19 cellular contexts compared by ENCODE assay signal in the genomic region with DNA sequence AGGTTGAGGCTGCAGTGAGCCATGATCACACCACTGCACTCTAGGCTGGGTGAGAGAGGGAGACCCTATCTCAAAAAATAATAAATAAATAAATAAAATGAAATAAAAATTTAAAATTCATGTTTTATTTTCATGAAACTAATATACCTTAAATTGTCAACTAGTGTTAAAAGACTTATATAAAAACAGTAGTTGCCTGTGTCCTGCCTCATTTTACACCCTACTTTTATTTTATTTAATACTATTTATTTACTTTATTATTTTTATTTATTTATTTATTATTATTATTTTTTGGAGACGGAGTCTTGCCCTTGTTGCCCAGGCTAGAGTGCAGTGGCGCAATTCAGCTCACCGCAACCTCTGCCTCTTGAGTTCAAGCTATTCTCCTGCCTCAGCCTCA. TPM values are rescaled to one million over a fixed set of nuclear protein-coding genes. Genes with fewer than 3 reads are reported as not detected.
DNase-seq lines count a peak whose midpoint lies in the region; ATAC-seq and TF ChIP-seq lines count a peak whose summit lies in the region.
"Had no signal": no experiment of that assay in that cellular context is flagged by ENCODE, and none has a peak within 500 bp of the region (broad histone marks: within the 10 kb centered on the region; RNA-seq: fewer than 3 reads in every experiment).

No MANE protein-coding gene starts in this region.

- DNase-seq in activated CD8-positive, alpha-beta T cell treated with anti-CD3 and anti-CD28 coated beads for 36 hours = no peak
- DNase-seq in activated CD8-positive, alpha-beta T cell treated with anti-CD3 and anti-CD28 coated beads, Interleukin-2, amount 10 ng/mL, durations not matched to agents 7 days and 5 days = no peak
- DNase-seq in WTC11 (ENCODE audit: low spot score) (no peak), trophoblast cell (no peak), LoVo (ENCODE audit: low spot score) (no peak), mesenchymal stem cell (no peak)
- DNase-seq in stimulated activated naive B cell treated with anti-CD40 and anti-IgM and Interleukin-4, amounts not matched to agents 10 μg/mL and 1 μg/mL and 100 μg/mL, for 72 hours = no peak
- DNase-seq: C1 segment of cervical spinal cord; Caco-2; CD8-positive, alpha-beta T cell; DMS153; DND-41; GOT3; H7; HCEC 1CT had no signal

- H3K36me3 ChIP-seq in trophoblast cell (ENCODE audit: control insufficient read depth in 1 of 2, insufficient read depth in 2 of 2, low read length in 2 of 2) (no peaks in the 10 kb centered on the region), mesenchymal stem cell (ENCODE audit: control insufficient read depth in 1 of 2, insufficient read depth in 2 of 2, low read depth in 1 of 2, low read length in 2 of 2) (no peaks in the 10 kb centered on the region)

- intact Hi-C loops in activated CD8-positive, alpha-beta T cell treated with anti-CD3 and anti-CD28 coated beads for 36 hours (cut with micrococcal nuclease) = loop anchor here (10.0 kb wide), 1 partner anchor 249 kb away; a partner anchor contains a TSS

- no peak overlapping the region for H3K4me3 Mint-ChIP-seq in activated CD8-positive, alpha-beta T cell treated with anti-CD3 and anti-CD28 coated beads for 36 hours
- no peak overlapping the region for H3K4me3 Mint-ChIP-seq in activated CD8-positive, alpha-beta T cell treated with anti-CD3 and anti-CD28 coated beads, Interleukin-2, amount 10 ng/mL, durations not matched to agents 7 days and 5 days
- no peak overlapping the region for H3K4me3 Mint-ChIP-seq in WTC11
- no peak overlapping the region for H3K4me3 Mint-ChIP-seq in stimulated activated naive B cell treated with anti-CD40 and anti-IgM and Interleukin-4, amounts not matched to agents 10 μg/mL and 1 μg/mL and 100 μg/mL, for 72 hours
- H3K4me3 Mint-ChIP-seq: CD8-positive, alpha-beta T cell had no signal

- H2BK15ac ChIP-seq in mesenchymal stem cell (ENCODE audit: low read depth, poor library complexity, severe bottlenecking) = no peak overlapping the region

- H3K79me2 ChIP-seq in trophoblast cell (ENCODE audit: control insufficient read depth, insufficient read depth, low read length, poor library complexity) = peaks cover 8% of the 10 kb centered on the region

- no peak overlapping the region for H3K4me3 ChIP-seq in trophoblast cell (ENCODE audit: low read depth, low read length)
- H3K4me3 ChIP-seq in mesenchymal stem cell (ENCODE audit: insufficient read depth in 1 of 2, low read depth in 1 of 2, low read length in 2 of 2) = no peak overlapping the region

- H3K27me3 ChIP-seq in trophoblast cell (ENCODE audit: insufficient read depth, low read length) = no peaks in the 10 kb centered on the region
- no peaks in the 10 kb centered on the region for H3K27me3 ChIP-seq in mesenchymal stem cell (ENCODE audit: control insufficient read depth in 1 of 2, insufficient read depth in 1 of 2, low read length in 2 of 2)

- H2AK5ac ChIP-seq in trophoblast cell (ENCODE audit: low read length) (no peak overlapping the region), mesenchymal stem cell (ENCODE audit: low read length, severe bottlenecking) (no peak overlapping the region)

- CTCF ChIA-PET in activated CD8-positive, alpha-beta T cell treated with anti-CD3 and anti-CD28 coated beads for 36 hours (lab: Charles Lee) = interaction anchor here (0.6 kb wide), 1 partner anchor 32 kb away, joined by 3 read pairs; no protein-coding TSS in a partner anchor
- CTCF ChIA-PET in activated CD8-positive, alpha-beta T cell treated with anti-CD3 and anti-CD28 coated beads, Interleukin-2, amount 10 ng/mL, durations not matched to agents 7 days and 5 days (lab: Charles Lee) = interaction anchor here (0.7 kb wide), 1 partner anchor 163 kb away, joined by 3 read pairs; no protein-coding TSS in a partner anchor
- CTCF ChIA-PET in WTC11 (lab: Charles Lee) = no interaction called here

- H3K4ac ChIP-seq in trophoblast cell (ENCODE audit: low read depth, low read length) (no peak overlapping the region), mesenchymal stem cell (ENCODE audit: low read depth in 1 of 2, low read length in 2 of 2) (no peak overlapping the region)

- ATAC-seq in activated CD8-positive, alpha-beta T cell treated with anti-CD3 and anti-CD28 coated beads for 36 hours = no peak
- ATAC-seq in activated CD8-positive, alpha-beta T cell treated with anti-CD3 and anti-CD28 coated beads, Interleukin-2, amount 10 ng/mL, durations not matched to agents 7 days and 5 days = no peak
- ATAC-seq in WTC11 = no peak
- no peak for ATAC-seq in stimulated activated naive B cell treated with anti-CD40 and anti-IgM and Interleukin-4, amounts not matched to agents 10 μg/mL and 1 μg/mL and 100 μg/mL, for 72 hours (replicated peaks)
- ATAC-seq in HG03159 (IDR thresholded peaks at IDR 0.05; ENCODE audit: unreplicated experiment) = no peak
- ATAC-seq: CD8-positive, alpha-beta T cell had no signal

- H4K8ac ChIP-seq in trophoblast cell (ENCODE audit: low read depth, low read length) (no peak overlapping the region), mesenchymal stem cell (ENCODE audit: low read length) (no peak overlapping the region)

- no peaks in the 10 kb centered on the region for H3K9me3 Mint-ChIP-seq in activated CD8-positive, alpha-beta T cell treated with anti-CD3 and anti-CD28 coated beads for 36 hours
- H3K9me3 Mint-ChIP-seq in activated CD8-positive, alpha-beta T cell treated with anti-CD3 and anti-CD28 coated beads, Interleukin-2, amount 10 ng/mL, durations not matched to agents 7 days and 5 days (ENCODE audit: insufficient read depth) = no peaks in the 10 kb centered on the region
- peaks cover 17% of the 10 kb centered on the region for H3K9me3 Mint-ChIP-seq in WTC11
- no peaks in the 10 kb centered on the region for H3K9me3 Mint-ChIP-seq in stimulated activated naive B cell treated with anti-CD40 and anti-IgM and Interleukin-4, amounts not matched to agents 10 μg/mL and 1 μg/mL and 100 μg/mL, for 72 hours
- H3K9me3 Mint-ChIP-seq: CD8-positive, alpha-beta T cell had no signal

- no CpG with 5 or more reads among the region's 3 CpGs for WGBS in trophoblast cell (ENCODE audit: extremely low coverage, insufficient coverage, insufficient read length)
- 100% methylated on average over 3 of the region's 3 CpGs for WGBS in mesenchymal stem cell

- no peaks in the 10 kb centered on the region for H3K27me3 Mint-ChIP-seq in activated CD8-positive, alpha-beta T cell treated with anti-CD3 and anti-CD28 coated beads for 36 hours
- H3K27me3 Mint-ChIP-seq in activated CD8-positive, alpha-beta T cell treated with anti-CD3 and anti-CD28 coated beads, Interleukin-2, amount 10 ng/mL, durations not matched to agents 7 days and 5 days (ENCODE audit: low read depth) = peaks cover 3% of the 10 kb centered on the region
- no peaks in the 10 kb centered on the region for H3K27me3 Mint-ChIP-seq in WTC11 (ENCODE audit: low read depth)
- H3K27me3 Mint-ChIP-seq in stimulated activated naive B cell treated with anti-CD40 and anti-IgM and Interleukin-4, amounts not matched to agents 10 μg/mL and 1 μg/mL and 100 μg/mL, for 72 hours = no peaks in the 10 kb centered on the region

- no peak overlapping the region for H2BK120ac ChIP-seq in trophoblast cell (ENCODE audit: insufficient read depth, low read length, poor library complexity)
- H2BK120ac ChIP-seq in mesenchymal stem cell (ENCODE audit: low read depth, low read length) = no peak overlapping the region

- no peak overlapping the region for H4K12ac ChIP-seq in trophoblast cell (ENCODE audit: low read depth, low read length)

- TF ChIP-seq CTCF in activated CD8-positive, alpha-beta T cell treated with anti-CD3 and anti-CD28 coated beads for 36 hours (IDR thresholded peaks at IDR 0.05) = no peak
- TF ChIP-seq CTCF in WTC11 (IDR thresholded peaks at IDR 0.05) = no peak

- H3K14ac ChIP-seq in trophoblast cell (ENCODE audit: low read length) (no peak overlapping the region), mesenchymal stem cell (ENCODE audit: low read length in 2 of 2) (no peak overlapping the region)

- H3K4me2 ChIP-seq in trophoblast cell (ENCODE audit: low read length) (no peak overlapping the region), mesenchymal stem cell (ENCODE audit: low read length, poor library complexity, severe bottlenecking) (no peak overlapping the region)

- H3K27ac ChIP-seq in trophoblast cell (ENCODE audit: low read depth, low read length) = no peak overlapping the region
- no peak overlapping the region for H3K27ac ChIP-seq in mesenchymal stem cell (ENCODE audit: low read length, poor library complexity, severe bottlenecking)
- H3K27ac ChIP-seq: 22Rv1 had no signal

- H3K9ac ChIP-seq in trophoblast cell (ENCODE audit: low read length) (no peak overlapping the region), mesenchymal stem cell (ENCODE audit: low read length) (no peak overlapping the region)

- H2AFZ ChIP-seq in trophoblast cell (ENCODE audit: insufficient read depth, low read length, poor library complexity) (no peak overlapping the region), mesenchymal stem cell (ENCODE audit: low read depth, low read length) (no peak overlapping the region)

- H2BK12ac ChIP-seq in trophoblast cell (ENCODE audit: low read length) = no peak overlapping the region
- H2BK12ac ChIP-seq in mesenchymal stem cell (ENCODE audit: low read length in 2 of 2) = no peak overlapping the region

- H3K18ac ChIP-seq in trophoblast cell (ENCODE audit: low read length) (no peak overlapping the region), mesenchymal stem cell (ENCODE audit: low read depth in 1 of 2, low read length in 2 of 2) (no peak overlapping the region)

- H3K9me3 ChIP-seq in trophoblast cell (ENCODE audit: insufficient read depth, low read depth, low read length) (no peaks in the 10 kb centered on the region), mesenchymal stem cell (ENCODE audit: control insufficient read depth, low read length) (no peaks in the 10 kb centered on the region)
- H3K9me3 ChIP-seq: Caco-2 had no signal

- H2BK5ac ChIP-seq in trophoblast cell (ENCODE audit: low read depth, low read length, poor library complexity) = no peak overlapping the region
- no peak overlapping the region for H2BK5ac ChIP-seq in mesenchymal stem cell (ENCODE audit: low read depth, low read length, poor library complexity, severe bottlenecking)

- peaks cover 4% of the 10 kb centered on the region for H3K36me3 Mint-ChIP-seq in activated CD8-positive, alpha-beta T cell treated with anti-CD3 and anti-CD28 coated beads for 36 hours (ENCODE audit: low read depth)
- H3K36me3 Mint-ChIP-seq in activated CD8-positive, alpha-beta T cell treated with anti-CD3 and anti-CD28 coated beads, Interleukin-2, amount 10 ng/mL, durations not matched to agents 7 days and 5 days (ENCODE audit: low read depth) = peaks cover 6% of the 10 kb centered on the region
- peaks cover 18% of the 10 kb centered on the region for H3K36me3 Mint-ChIP-seq in WTC11
- H3K36me3 Mint-ChIP-seq in stimulated activated naive B cell treated with anti-CD40 and anti-IgM and Interleukin-4, amounts not matched to agents 10 μg/mL and 1 μg/mL and 100 μg/mL, for 72 hours = peaks cover 3 to 6% of the 10 kb centered on the region in 2 donors

- POLR2A ChIA-PET in activated CD8-positive, alpha-beta T cell treated with anti-CD3 and anti-CD28 coated beads for 36 hours (lab: Charles Lee) = interaction anchor here (5.0 to 17.2 kb wide), 2 partner anchors 9 to 40 kb away, joined by 112 to 997 read pairs; a partner anchor contains a TSS
- POLR2A ChIA-PET in activated CD8-positive, alpha-beta T cell treated with anti-CD3 and anti-CD28 coated beads, Interleukin-2, amount 10 ng/mL, durations not matched to agents 7 days and 5 days (lab: Charles Lee) = interaction anchor here (9.7 kb wide), 1 partner anchor 9 kb away, joined by 507 read pairs; no protein-coding TSS in a partner anchor
- POLR2A ChIA-PET in WTC11 (lab: Charles Lee) = interaction anchor here (1.5 kb wide), 1 partner anchor 11 kb away, joined by 5 read pairs; no protein-coding TSS in a partner anchor

- peak overlapping the region; percentile 67 for H3K27ac Mint-ChIP-seq in activated CD8-positive, alpha-beta T cell treated with anti-CD3 and anti-CD28 coated beads for 36 hours
- no peak overlapping the region for H3K27ac Mint-ChIP-seq in activated CD8-positive, alpha-beta T cell treated with anti-CD3 and anti-CD28 coated beads, Interleukin-2, amount 10 ng/mL, durations not matched to agents 7 days and 5 days
- H3K27ac Mint-ChIP-seq in WTC11 = no peak overlapping the region
- H3K27ac Mint-ChIP-seq in stimulated activated naive B cell treated with anti-CD40 and anti-IgM and Interleukin-4, amounts not matched to agents 10 μg/mL and 1 μg/mL and 100 μg/mL, for 72 hours = peak overlapping the region; percentile 17

- H3K79me1 ChIP-seq in trophoblast cell (ENCODE audit: low read length) = peaks cover 21% of the 10 kb centered on the region
- H3K79me1 ChIP-seq in mesenchymal stem cell (replicated peaks; ENCODE audit: low read length, poor library complexity, severe bottlenecking) = no peaks in the 10 kb centered on the region

- H3K23ac ChIP-seq in trophoblast cell (ENCODE audit: low read length) (no peak overlapping the region), mesenchymal stem cell (ENCODE audit: low read length in 2 of 2) (no peak overlapping the region)

- peaks cover 12% of the 10 kb centered on the region for H3K4me1 Mint-ChIP-seq in activated CD8-positive, alpha-beta T cell treated with anti-CD3 and anti-CD28 coated beads for 36 hours (ENCODE audit: low read depth)
- peaks cover 9% of the 10 kb centered on the region for H3K4me1 Mint-ChIP-seq in activated CD8-positive, alpha-beta T cell treated with anti-CD3 and anti-CD28 coated beads, Interleukin-2, amount 10 ng/mL, durations not matched to agents 7 days and 5 days (ENCODE audit: low read depth)
- peaks cover 8% of the 10 kb centered on the region for H3K4me1 Mint-ChIP-seq in WTC11
- H3K4me1 Mint-ChIP-seq in stimulated activated naive B cell treated with anti-CD40 and anti-IgM and Interleukin-4, amounts not matched to agents 10 μg/mL and 1 μg/mL and 100 μg/mL, for 72 hours = peaks cover 0 to 10% of the 10 kb centered on the region in 2 donors

- H4K91ac ChIP-seq in trophoblast cell (ENCODE audit: low read depth, low read length) (peak overlapping the region; percentile 13), mesenchymal stem cell (ENCODE audit: low read length) (no peak overlapping the region)

- H3K4me1 ChIP-seq in trophoblast cell (ENCODE audit: control insufficient read depth in 1 of 2, insufficient read depth in 2 of 2, low read length in 2 of 2) = peaks cover 0 to 2% of the 10 kb centered on the region in 2 experiments
- peaks cover 8% of the 10 kb centered on the region for H3K4me1 ChIP-seq in mesenchymal stem cell (ENCODE audit: control insufficient read depth, insufficient read depth, low read depth, low read length)

RNA-seq across cellular contexts. Expression of a gene that starts 4.8 kb away (rescaled TPM):
- 10 to 100 TPM; 96.5 to 99.3 TPM for total RNA-seq in activated CD8-positive, alpha-beta T cell treated with anti-CD3 and anti-CD28 coated beads for 36 hours
- total RNA-seq in activated CD8-positive, alpha-beta T cell treated with anti-CD3 and anti-CD28 coated beads, Interleukin-2, amount 10 ng/mL, durations not matched to agents 7 days and 5 days = 10 to 100 TPM; 66.0 to 66.9 TPM
- 82.7 to 110 TPM (median 85.2 TPM) in 3 replicates for total RNA-seq in WTC11 (2021)
- polyA plus RNA-seq in trophoblast cell (2013) = 36.6 and 38.4 TPM in 2 replicates
- polyA plus RNA-seq in mesenchymal stem cell (2013, experiment 1 of 2) = 15.6 TPM
- 14.5 TPM for polyA plus RNA-seq in mesenchymal stem cell (2013, experiment 2 of 2)

RNA-seq across cellular contexts. Expression of a gene that starts 11.5 kb away (rescaled TPM):
- not detected for total RNA-seq in activated CD8-positive, alpha-beta T cell treated with anti-CD3 and anti-CD28 coated beads for 36 hours
- not detected for total RNA-seq in activated CD8-positive, alpha-beta T cell treated with anti-CD3 and anti-CD28 coated beads, Interleukin-2, amount 10 ng/mL, durations not matched to agents 7 days and 5 days
- 0.44 TPM in 1 of 3 replicates, not detected in the others for total RNA-seq in WTC11 (2021)
- not detected in 2 replicates for polyA plus RNA-seq in trophoblast cell (2013)
- not detected for polyA plus RNA-seq in mesenchymal stem cell (2013, experiment 1 of 2)
- 0.16 TPM for polyA plus RNA-seq in mesenchymal stem cell (2013, experiment 2 of 2)
- total RNA-seq: CD8-positive, alpha-beta T cell; H7 had no signal
- polyA plus RNA-seq: AG04450, BJ had no signal

RNA-seq across cellular contexts. Expression of a gene that starts 12.3 kb away (rescaled TPM):
- 10 to 100 TPM; 22.0 to 22.8 TPM for total RNA-seq in activated CD8-positive, alpha-beta T cell treated with anti-CD3 and anti-CD28 coated beads for 36 hours
- total RNA-seq in activated CD8-positive, alpha-beta T cell treated with anti-CD3 and anti-CD28 coated beads, Interleukin-2, amount 10 ng/mL, durations not matched to agents 7 days and 5 days = 10 to 100 TPM; 30.4 to 32.7 TPM
- 27.2 to 30.2 TPM (median 28.0 TPM) in 3 replicates for total RNA-seq in WTC11 (2021)
- polyA plus RNA-seq in trophoblast cell (2013) = 70.9 and 72.0 TPM in 2 replicates
- 38.1 TPM for polyA plus RNA-seq in mesenchymal stem cell (2013, experiment 1 of 2)
- polyA plus RNA-seq in mesenchymal stem cell (2013, experiment 2 of 2) = 36.9 TPM

RNA-seq across cellular contexts. Expression of a gene that starts 36.5 kb away (rescaled TPM):
- 100 to 1,000 TPM; 299 to 315 TPM for total RNA-seq in activated CD8-positive, alpha-beta T cell treated with anti-CD3 and anti-CD28 coated beads for 36 hours
- total RNA-seq in activated CD8-positive, alpha-beta T cell treated with anti-CD3 and anti-CD28 coated beads, Interleukin-2, amount 10 ng/mL, durations not matched to agents 7 days and 5 days = 100 to 1,000 TPM; 190 to 202 TPM
- total RNA-seq in WTC11 (2021) = 244 to 334 TPM (median 265 TPM) in 3 replicates
- polyA plus RNA-seq in trophoblast cell (2013) = 473 and 540 TPM in 2 replicates
- 107 TPM for polyA plus RNA-seq in mesenchymal stem cell (2013, experiment 1 of 2)
- 99.1 TPM for polyA plus RNA-seq in mesenchymal stem cell (2013, experiment 2 of 2)

RNA-seq across cellular contexts. Expression of a gene that starts 38.9 kb away (rescaled TPM):
- total RNA-seq in activated CD8-positive, alpha-beta T cell treated with anti-CD3 and anti-CD28 coated beads for 36 hours = 10 to 100 TPM; 80.9 to 90.0 TPM
- total RNA-seq in activated CD8-positive, alpha-beta T cell treated with anti-CD3 and anti-CD28 coated beads, Interleukin-2, amount 10 ng/mL, durations not matched to agents 7 days and 5 days = 100 to 1,000 TPM; 110 to 111 TPM
- total RNA-seq in WTC11 (2021) = 43.2 to 44.7 TPM (median 44.3 TPM) in 3 replicates
- polyA plus RNA-seq in trophoblast cell (2013) = 65.8 and 70.4 TPM in 2 replicates
- polyA plus RNA-seq in mesenchymal stem cell (2013, experiment 1 of 2) = 46.1 TPM
- 41.5 TPM for polyA plus RNA-seq in mesenchymal stem cell (2013, experiment 2 of 2)

Comparison
In these comparisons a context has a peak if more than half of its experiments do, and no peak if none do; other contexts are left out.
1. H3K27ac Mint-ChIP-seq: peak in activated CD8-positive, alpha-beta T cell treated with anti-CD3 and anti-CD28 coated beads for 36 hours (single experiment) and stimulated activated naive B cell treated with anti-CD40 and anti-IgM and Interleukin-4, amounts not matched to agents 10 μg/mL and 1 μg/mL and 100 μg/mL, for 72 hours (single experiment); none in activated CD8-positive, alpha-beta T cell treated with anti-CD3 and anti-CD28 coated beads, Interleukin-2, amount 10 ng/mL, durations not matched to agents 7 days and 5 days (single experiment) and WTC11 (single experiment).